19 cellular contexts compared by ENCODE assay signal in genomic region chr6:89692256-89692655, GRCh38. TPM values are rescaled to one million over a fixed set of nuclear protein-coding genes. Genes with fewer than 3 reads are reported as not detected.
A peak's percentile ranks its signal among the peaks of the same experiment; 100 is the strongest.
DNase-seq lines count a peak whose midpoint lies in the region; ATAC-seq, FAIRE-seq and TF ChIP-seq lines count a peak whose summit lies in the region.
"Had no signal": no experiment of that assay in that cellular context is flagged by ENCODE, and none has a peak within 500 bp of the region (broad histone marks: within the 10 kb centered on the region; RNA-seq: fewer than 3 reads in every experiment).

No MANE protein-coding gene starts in this region.

- H3K4ac ChIP-seq in neuronal stem cell (ENCODE audit: low read length): no peak overlapping the region

- no peak overlapping the region for H2BK5ac ChIP-seq in neuronal stem cell (ENCODE audit: low read length)

- peak overlapping the region; percentile 54 for H3K27ac ChIP-seq in iPS-20b (ENCODE audit: low read length)
- no peak overlapping the region for H3K27ac ChIP-seq in neuronal stem cell (replicated peaks; ENCODE audit: low read length)
- H3K27ac ChIP-seq: C4-2B, GM23248 had no signal

- H2BK12ac ChIP-seq in neuronal stem cell (ENCODE audit: low read length): no peak overlapping the region

- no peak overlapping the region for H3K18ac ChIP-seq in neuronal stem cell (ENCODE audit: low read length)

- no peak overlapping the region for H2BK15ac ChIP-seq in neuronal stem cell (ENCODE audit: low read length)

- WGBS in neuronal stem cell (ENCODE audit: extremely low coverage in 2 of 2, insufficient read length in 2 of 2, insufficient replicate concordance in 1 of 2), 2 donors: no CpG with 5 or more reads among the region's 9 CpGs

- H3K9me3 ChIP-seq in iPS-20b (ENCODE audit: insufficient read depth, low read depth, low read length): no peaks in the 10 kb centered on the region
- peaks cover 0 to 2% of the 10 kb centered on the region in 2 donors for H3K9me3 ChIP-seq in neuronal stem cell (replicated peaks in 1 of 2; ENCODE audit: control insufficient read depth in 2 of 2, insufficient read depth in 1 of 2, low read depth in 1 of 2, low read length in 2 of 2)
- H3K9me3 ChIP-seq: BE2C had no signal

- CTCF ChIA-PET in WTC11 (lab: Charles Lee): interaction anchor here (1.0 kb wide), 1 partner anchor 101 kb away, joined by 3 read pairs; no protein-coding TSS in a partner anchor

- peaks cover 84% of the 10 kb centered on the region for H3K36me3 Mint-ChIP-seq in WTC11

- H3K23ac ChIP-seq in neuronal stem cell (ENCODE audit: low read depth, low read length, poor library complexity): peak overlapping the region; percentile 22

- peaks cover 40% of the 10 kb centered on the region for H3K4me1 ChIP-seq in iPS-20b (ENCODE audit: insufficient read depth, low read length)
- H3K4me1 ChIP-seq in neuronal stem cell (ENCODE audit: control insufficient read depth in 2 of 2, insufficient read depth in 1 of 2, low read depth in 1 of 2, low read length in 2 of 2): peaks cover 4 to 14% of the 10 kb centered on the region in 2 donors
- H3K4me1 ChIP-seq: BE2C had no signal

- peak overlapping the region; percentile 14 for H4K91ac ChIP-seq in neuronal stem cell (ENCODE audit: low read depth, low read length, poor library complexity)

- H3K9ac ChIP-seq in iPS-20b (ENCODE audit: low read depth, low read length) (no peak overlapping the region; the same call in 1 of the 2 replicates), neuronal stem cell (ENCODE audit: low read depth, low read length, poor library complexity) (peak overlapping the region; percentile 32)
- H3K9ac ChIP-seq: GM23248 had no signal

- TF ChIP-seq CTCF in WTC11 (IDR thresholded peaks at IDR 0.05): no peak

- no peak overlapping the region for H2BK120ac ChIP-seq in neuronal stem cell (ENCODE audit: low read depth, low read length)

- peak; percentile 28 for DNase-seq in H7
- DNase-seq in WTC11 (ENCODE audit: low spot score): peak; percentile 41
- DNase-seq in neuronal stem cell (ENCODE audit: low spot score): no peak
- DNase-seq in GM19239 (ENCODE audit: insufficient read length, low spot score): no peak
- DNase-seq in activated CD4-positive, CD25-positive, alpha-beta regulatory T cell treated with anti-CD3 and anti-CD28 coated beads, Interleukin-2, amount 50 U/mL, for 72 hours: no peak
- DNase-seq in RPMI8226: no peak
- DNase-seq: BE2C; CD4-positive, alpha-beta memory T cell; DMS79; GDM1; GM23248; HCEC 1CT; HFFc6; KG1 had no signal

- no peak overlapping the region for H4K8ac ChIP-seq in neuronal stem cell (ENCODE audit: low read depth, low read length)

- peak; percentile 38 for ATAC-seq in WTC11

- peaks cover 69% of the 10 kb centered on the region for H3K4me1 Mint-ChIP-seq in WTC11

- H3K27ac Mint-ChIP-seq in WTC11: peak overlapping the region; percentile 91
- H3K27ac Mint-ChIP-seq: HFFc6, IgD-negative memory B cell had no signal

- H3K4me3 Mint-ChIP-seq in WTC11: no peak overlapping the region
- H3K4me3 Mint-ChIP-seq: CD4-positive, alpha-beta memory T cell; HFFc6 had no signal

- H3K9me3 Mint-ChIP-seq in WTC11: no peaks in the 10 kb centered on the region
- H3K9me3 Mint-ChIP-seq: CD4-positive, alpha-beta memory T cell; HFFc6; IgD-negative memory B cell had no signal

- no peak overlapping the region for H3K14ac ChIP-seq in neuronal stem cell (ENCODE audit: low read length)

- H3K4me3 ChIP-seq in H7 (ENCODE audit: insufficient read depth, low read depth, low read length) (no peak overlapping the region), iPS-20b (ENCODE audit: low read length) (no peak overlapping the region), neuronal stem cell (ENCODE audit: low read length in 2 of 2) (no peak overlapping the region)
- H3K4me3 ChIP-seq: GM23248 had no signal

- no peak overlapping the region for H2AK5ac ChIP-seq in neuronal stem cell (ENCODE audit: low read depth, low read length)

- POLR2A ChIA-PET in WTC11 (lab: Charles Lee): no interaction called here

- H3K36me3 ChIP-seq in H7 (replicated peaks; ENCODE audit: control insufficient read depth, insufficient read depth, low read length) (peaks cover 56% of the 10 kb centered on the region), iPS-20b (ENCODE audit: insufficient read depth, low read depth, low read length) (peaks cover 95% of the 10 kb centered on the region), neuronal stem cell (replicated peaks in 1 of 2; ENCODE audit: control insufficient read depth in 2 of 2, insufficient read depth in 2 of 2, low read length in 2 of 2) (peaks cover 40 to 100% of the 10 kb centered on the region in 2 donors)

- H3K27me3 ChIP-seq in H7 (ENCODE audit: control insufficient read depth, insufficient read depth, low read length) (no peaks in the 10 kb centered on the region), iPS-20b (ENCODE audit: insufficient read depth, low read length) (no peaks in the 10 kb centered on the region), neuronal stem cell (ENCODE audit: control insufficient read depth in 3 of 3, insufficient read depth in 3 of 3, low read depth in 1 of 3, low read length in 3 of 3) (no peaks in the 10 kb centered on the region)
- H3K27me3 ChIP-seq: BE2C had no signal

- no peak for FAIRE-seq in GM19239 (lab: Jason Lieb, UNC)
- FAIRE-seq: A204.1, GM12892 had no signal

- no peak overlapping the region for H3K4me2 ChIP-seq in neuronal stem cell (ENCODE audit: insufficient read depth, low read length, poor library complexity, severe bottlenecking)

- no peak overlapping the region for H2AFZ ChIP-seq in neuronal stem cell (ENCODE audit: low read length)
- H2AFZ ChIP-seq: GM23248 had no signal

- peaks cover 2% of the 10 kb centered on the region for H3K79me1 ChIP-seq in neuronal stem cell (ENCODE audit: low read depth, low read length)

- no peaks in the 10 kb centered on the region for H3K27me3 Mint-ChIP-seq in WTC11 (ENCODE audit: low read depth)
- H3K27me3 Mint-ChIP-seq: CD4-positive, alpha-beta memory T cell; IgD-negative memory B cell had no signal

TF ChIP-seq in WTC11, 78 proteins besides CTCF, POLR2A, EP300 and RAD21:
- TF ChIP-seq USF2 (CRISPR knock-in tag; IDR thresholded peaks at IDR 0.05): 0 out of 2 replicates have a peak, but pooled peaks have one; percentile 14
- TF ChIP-seq HMGA2 (CRISPR knock-in tag; IDR thresholded peaks at IDR 0.05): no peak
- no peak for TF ChIP-seq FOXJ3 (CRISPR knock-in tag; IDR thresholded peaks at IDR 0.05; ENCODE audit: borderline replicate concordance)
- 0 out of 2 replicates have a peak, but pooled peaks have one; percentile 22 for TF ChIP-seq CBFB (CRISPR knock-in tag; IDR thresholded peaks at IDR 0.05; ENCODE audit: low read depth)
- TF ChIP-seq ZNF423 (CRISPR knock-in tag; IDR thresholded peaks at IDR 0.05): peak; percentile 28; the same call in 1 of the 2 replicates
- no peak for TF ChIP-seq ZBTB21 (CRISPR knock-in tag; IDR thresholded peaks at IDR 0.05; ENCODE audit: borderline replicate concordance)
- peak; percentile 23; the same call in 1 of the 2 replicates for TF ChIP-seq ETV6 (CRISPR knock-in tag; IDR thresholded peaks at IDR 0.05)
- TF ChIP-seq NFE2L1 (CRISPR knock-in tag; IDR thresholded peaks at IDR 0.05): no peak
- 0 out of 2 replicates have a peak, but pooled peaks have one; percentile 62 for TF ChIP-seq FOXP1 (CRISPR knock-in tag; IDR thresholded peaks at IDR 0.05; ENCODE audit: borderline replicate concordance)
- no peak for TF ChIP-seq ESRRA (CRISPR knock-in tag; IDR thresholded peaks at IDR 0.05; ENCODE audit: borderline replicate concordance)

RNA-seq across cellular contexts. Expression of gene LYRM2, which starts 53.7 kb away (rescaled TPM):
- 5.1 and 5.8 TPM in 2 replicates for total RNA-seq in H7 (2014; rRNA removed; shearing (Covaris generic))
- total RNA-seq in WTC11 (2021): 21.3 to 22.2 TPM (median 21.8 TPM) in 3 replicates
- 51.0 TPM for polyA plus RNA-seq in neuronal stem cell (2013, experiment 1 of 2)
- 56.1 TPM for polyA plus RNA-seq in neuronal stem cell (2013, experiment 2 of 2)

Comparison
In these comparisons a context has a peak if more than half of its experiments do, and no peak if none do; other contexts are left out.
1. DNase-seq: peak in H7 (single experiment) and WTC11 (single experiment); none in neuronal stem cell (single experiment), GM19239 (single experiment), activated CD4-positive, CD25-positive, alpha-beta regulatory T cell treated with anti-CD3 and anti-CD28 coated beads, Interleukin-2, amount 50 U/mL, for 72 hours (single experiment) and RPMI8226 (single experiment).